13 cellular contexts compared by ENCODE assay signal in the genomic region with DNA sequence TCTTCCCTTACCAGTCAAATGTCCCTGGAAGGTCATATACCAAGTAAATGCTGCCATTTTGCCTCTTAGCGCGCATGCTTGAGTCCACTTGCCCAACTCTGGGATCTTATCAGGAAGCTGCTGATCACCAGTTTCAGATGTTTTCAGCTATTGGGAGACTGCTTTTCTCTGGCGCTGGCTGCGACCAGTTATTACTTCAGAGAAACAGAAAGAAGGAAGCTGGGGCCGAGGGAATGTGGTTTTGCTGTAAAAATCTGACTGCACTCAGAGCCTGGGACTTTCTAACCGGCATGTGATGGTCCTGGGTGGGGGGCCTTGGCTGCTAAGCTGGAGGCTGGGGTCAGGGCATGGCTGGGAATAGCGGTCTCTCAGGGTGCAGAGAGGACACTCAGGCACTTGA.
DNase-seq lines count a peak whose midpoint lies in the region; ATAC-seq and TF ChIP-seq lines count a peak whose summit lies in the region.
"Had no signal": no experiment of that assay in that cellular context is flagged by ENCODE, and none has a peak within 500 bp of the region (broad histone marks: within the 10 kb centered on the region; RNA-seq: fewer than 3 reads in every experiment).

No MANE protein-coding gene starts in this region.

- no peak for TF ChIP-seq CTCF in NB4 (IDR thresholded peaks at IDR 0.05; ENCODE audit: low read depth, low read length)

- DNase-seq in NB4 (ENCODE audit: low read depth), result peak; percentile 72
- peak; percentile 78 for DNase-seq in OCI-M1 (lab: John Stamatoyannopoulos, UW)
- peak; percentile 20 for DNase-seq in ecto neural progenitor cell (ENCODE audit: low spot score)
- peak; percentile 22 for DNase-seq in ureter (ENCODE audit: low spot score)
- no peak for DNase-seq in 8988T
- DNase-seq in left lobe of liver (ENCODE audit: low spot score), result no peak
- no peak for DNase-seq in GDM1 (lab: John Stamatoyannopoulos, UW)
- DNase-seq: AML-193; DND-41; H9; NCI-H1105 treated with DMSO at 0.1 percent for 48 hours; NCI-H1694 treated with DMSO at 0.1 percent for 48 hours; NK-92 treated with Interleukin-12 subunit alpha and Interleukin-12 subunit beta, amount 100 ng/mL, for 24 hours had no signal

- ATAC-seq in left lobe of liver, result no peak

- no peak overlapping the region for H3K4me3 ChIP-seq in NB4 (ENCODE audit: low read depth, low read length)

- TF ChIP-seq POLR2A in NB4 (IDR thresholded peaks at IDR 0.05; ENCODE audit: extremely low read depth, insufficient read length), result no peak

Comparison
In these comparisons a context has a peak if more than half of its experiments do, and no peak if none do; other contexts are left out.
1. DNase-seq: peak in NB4 (single experiment), OCI-M1 (single experiment), ecto neural progenitor cell (single experiment) and ureter (single experiment); none in 8988T (single experiment), left lobe of liver (single experiment) and GDM1 (single experiment).